ENCODE assay signal across 8 cellular contexts in genomic region chr5:132496631-132497487, GRCh38. TPM values are rescaled to one million over a fixed set of nuclear protein-coding genes. Genes with fewer than 3 reads are reported as not detected.
A peak's percentile ranks its signal among the peaks of the same experiment; 100 is the strongest.
DNase-seq lines count a peak whose midpoint lies in the region; ATAC-seq, FAIRE-seq and TF ChIP-seq lines count a peak whose summit lies in the region.

No MANE protein-coding gene starts in this region.

- peak overlapping the region; percentile 80 for H3K4me3 Mint-ChIP-seq in osteocyte (ENCODE audit: unreplicated experiment)

- DNase-seq in COLO668 (lab: John Stamatoyannopoulos, UW; ENCODE audit: unreplicated experiment) (peak; percentile 86), cardiac muscle cell (ENCODE audit: low read depth in 1 of 2, low spot score in 1 of 2) (peak; percentile 67 to 96), osteocyte (ENCODE audit: extremely low spot score, unreplicated experiment) (peak; percentile 94), D721Med (ENCODE audit: insufficient read length, low spot score) (no peak)

- TF ChIP-seq CTCF in cardiac muscle cell (IDR thresholded peaks at IDR 0.05; ENCODE audit: low read depth, low read length) (no peak), osteocyte (IDR thresholded peaks at IDR 0.05) (no peak), D721Med (IDR thresholded peaks at IDR 0.05; ENCODE audit: insufficient read depth, missing control alignments) (no peak)

- H3K9me3 Mint-ChIP-seq in osteocyte (ENCODE audit: unreplicated experiment): no peaks in the 10 kb centered on the region

- H3K4me3 ChIP-seq in cardiac muscle cell: peak overlapping the region; percentile 36

- no peaks in the 10 kb centered on the region for H3K36me3 ChIP-seq in cardiac muscle cell

- H3K27ac ChIP-seq in adipose tissue (ENCODE audit: low read depth, low read length) (peak overlapping the region; percentile 56), cardiac muscle cell (no peak overlapping the region)

- peak; percentile 58 for ATAC-seq in GM19372 (IDR thresholded peaks at IDR 0.05; ENCODE audit: low read depth, unreplicated experiment)
- ATAC-seq in HG03460 (IDR thresholded peaks at IDR 0.05; ENCODE audit: unreplicated experiment): peak; percentile 39

- peak; percentile 45; the same call in 1 of the 2 replicates for TF ChIP-seq POLR2A in Raji (IDR thresholded peaks at IDR 0.05; ENCODE audit: insufficient read depth, low read depth, low read length)

- WGBS in adipose tissue, 3 donors: 1 to 3% (median 2%) methylated on average over 62 of the region's 62 CpGs

- no peaks in the 10 kb centered on the region for H3K36me3 Mint-ChIP-seq in osteocyte (ENCODE audit: unreplicated experiment)

- H3K27me3 Mint-ChIP-seq in osteocyte (ENCODE audit: unreplicated experiment): no peaks in the 10 kb centered on the region

- H3K27ac Mint-ChIP-seq in osteocyte (ENCODE audit: unreplicated experiment): peak overlapping the region; percentile 92

- peaks cover 2% of the 10 kb centered on the region for H3K27me3 ChIP-seq in cardiac muscle cell

- FAIRE-seq in D721Med (lab: Jason Lieb, UNC): no peak

- H3K4me1 ChIP-seq in cardiac muscle cell (ENCODE audit: low read depth): peaks cover 5% of the 10 kb centered on the region

- no peaks in the 10 kb centered on the region for H3K9me3 ChIP-seq in cardiac muscle cell (ENCODE audit: low read depth)

- H3K4me1 Mint-ChIP-seq in osteocyte (ENCODE audit: unreplicated experiment): peaks cover 61% of the 10 kb centered on the region

RNA-seq across cellular contexts. Expression of gene IRF1, which starts 6.3 kb away (rescaled TPM):
- polyA plus RNA-seq in adipose tissue: 10 to 100 TPM in 2 of 3 donors, 1 to 10 TPM in 1; 9.1 to 90.5 (median 58.0) TPM
- 5.5 and 6.0 TPM in 2 replicates for total RNA-seq in cardiac muscle cell
- 4.7 and 5.7 TPM in 2 replicates for polyA plus RNA-seq in cardiac muscle cell
- total RNA-seq in osteocyte: 50.2 and 58.9 TPM in 2 replicates

RNA-seq across cellular contexts. Expression of gene IL5, which starts 46.5 kb away (rescaled TPM):
- polyA plus RNA-seq in adipose tissue: under 1 TPM in 1 of 3 donors, not detected in 2; 0.09 TPM
- total RNA-seq in cardiac muscle cell: not detected in 2 replicates
- not detected in 2 replicates for polyA plus RNA-seq in cardiac muscle cell
- total RNA-seq in osteocyte: not detected in 2 replicates

RNA-seq across cellular contexts. Expression of gene RAD50, which starts 59.9 kb away (rescaled TPM):
- polyA plus RNA-seq in adipose tissue (10 to 100 TPM in 1 of 3 donors, 1 to 10 TPM in 2; 6.3 to 10.1 (median 8.5) TPM), cardiac muscle cell (27.3 and 36.6 TPM in 2 replicates)
- total RNA-seq in cardiac muscle cell (10.4 and 13.4 TPM in 2 replicates), osteocyte (24.7 and 27.5 TPM in 2 replicates)
